15 cellular contexts compared by ENCODE assay signal in the genomic region with DNA sequence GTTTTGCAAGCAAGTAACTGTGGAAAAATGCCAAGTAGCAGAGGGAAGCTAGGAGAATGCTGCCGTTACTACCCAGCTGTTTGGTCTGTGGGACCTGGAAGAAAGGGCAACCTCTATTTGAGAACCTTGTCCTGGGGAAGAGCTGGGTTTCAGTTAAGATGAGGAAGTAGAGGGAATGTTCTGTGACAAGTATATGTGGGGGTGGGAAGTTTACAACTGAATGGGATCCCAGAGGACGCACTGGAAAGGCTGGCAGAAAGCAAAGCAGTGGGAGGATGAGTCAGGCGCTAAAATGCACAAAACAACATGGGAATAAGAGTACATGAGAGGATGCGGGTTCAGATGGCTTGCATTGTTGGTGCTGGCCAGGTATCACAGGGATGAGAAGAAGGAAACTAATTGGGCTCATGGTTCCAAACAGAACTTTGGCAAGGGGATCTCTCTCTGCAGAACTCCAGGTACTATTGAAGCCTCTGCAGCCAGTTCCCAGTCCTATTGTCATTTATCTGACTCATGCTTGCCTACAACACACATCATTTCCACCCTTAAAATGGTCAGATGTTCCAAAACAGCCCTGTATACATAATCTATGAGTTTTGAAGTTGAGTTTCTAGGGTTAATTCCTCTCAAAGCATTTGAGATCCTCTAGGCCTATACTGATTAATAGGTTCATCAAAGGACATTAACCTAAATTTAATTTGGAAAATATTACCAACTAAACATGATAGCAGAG.
DNase-seq lines count a peak whose midpoint lies in the region; ATAC-seq, FAIRE-seq and TF ChIP-seq lines count a peak whose summit lies in the region.
"Had no signal": no experiment of that assay in that cellular context is flagged by ENCODE, and none has a peak within 500 bp of the region (broad histone marks: within the 10 kb centered on the region; RNA-seq: fewer than 3 reads in every experiment).

No MANE protein-coding gene starts in this region.

- WGBS in right lobe of liver (ENCODE audit: insufficient coverage, low coverage, low lambda C conversion rate, missing lambda C conversion rate) = 54% methylated on average over 4 of the region's 4 CpGs
- WGBS in HepG2 (ENCODE audit: low lambda C conversion rate) = 75% methylated on average over 4 of the region's 4 CpGs

- H3K4me3 Mint-ChIP-seq in MCF 10A (ENCODE audit: unreplicated experiment) = no peak overlapping the region

- H4K20me1 ChIP-seq in HepG2 (ENCODE audit: insufficient read depth, low read length) = no peaks in the 10 kb centered on the region

- H3K27me3 Mint-ChIP-seq in MCF 10A (ENCODE audit: insufficient read depth, unreplicated experiment) = no peaks in the 10 kb centered on the region

- no peak for TF ChIP-seq EP300 in HepG2 (IDR thresholded peaks at IDR 0.05; ENCODE audit: low read depth in 2 of 2, low read length in 2 of 2)
- TF ChIP-seq EP300 in HepG2 (CRISPR knock-in tag; IDR thresholded peaks at IDR 0.05; ENCODE audit: borderline replicate concordance) = no peak

- DNase-seq in right lobe of liver (no peak), HepG2 (ENCODE audit: low spot score) (no peak), MCF 10A (ENCODE audit: unreplicated experiment) (peak; percentile 70), left lung (no peak), urothelium cell line (ENCODE audit: low spot score) (peak; percentile 33), NOMO-1 treated with dmso at 0.1 percent for 144 hours (lab: John Stamatoyannopoulos, UW; ENCODE audit: unreplicated experiment) (no peak)
- DNase-seq in stimulated activated naive CD4-positive, alpha-beta T cell treated with Interleukin-2 at 50 U/mL for 16 hours (lab: John Stamatoyannopoulos, UW) = no peak
- DNase-seq: ACHN, DMS79 treated with DMSO at 0.1 percent for 48 hours, NCI-H1092, NCI-H524, SJCRH30 had no signal

- TF ChIP-seq RAD21 in HepG2 (CRISPR knock-in tag; IDR thresholded peaks at IDR 0.05) = no peak

- H3K27me3 ChIP-seq in right lobe of liver (no peaks in the 10 kb centered on the region), HepG2 (ENCODE audit: control insufficient read depth in 1 of 2, insufficient read depth in 2 of 2, low read length in 2 of 2) (no peaks in the 10 kb centered on the region), left lung (no peaks in the 10 kb centered on the region)
- H3K27me3 ChIP-seq: SJCRH30, vagina had no signal

- H3K4me1 Mint-ChIP-seq in MCF 10A (ENCODE audit: insufficient read depth, unreplicated experiment) = peaks cover 19% of the 10 kb centered on the region

- H3K4me3 ChIP-seq in right lobe of liver = no peak overlapping the region
- H3K4me3 ChIP-seq in HepG2 (replicated peaks in 1 of 3; ENCODE audit: insufficient read depth in 1 of 3, low read depth in 2 of 3, low read length in 3 of 3) = no peak overlapping the region
- H3K4me3 ChIP-seq in left lung = no peak overlapping the region
- H3K4me3 ChIP-seq: SJCRH30, vagina had no signal

- CTCF ChIA-PET in HepG2 (lab: Yijun Ruan, JAX; ENCODE audit: low intra/inter-chr PET ratio, low total read pairs) = no interaction called here
- CTCF ChIA-PET in MCF 10A (lab: Yijun Ruan, JAX) = no interaction called here

- H3K9ac ChIP-seq in HepG2 (ENCODE audit: insufficient read depth, low read depth, low read length) = no peak overlapping the region

- no peak overlapping the region for H3K27ac Mint-ChIP-seq in MCF 10A (ENCODE audit: low read depth, unreplicated experiment)

- ATAC-seq in right lobe of liver (peak in 3 of 4 donors; percentile 15 to 44 (median 27)), HepG2 (no peak), left lung (peak; percentile 36), GM21825 (IDR thresholded peaks at IDR 0.05; ENCODE audit: unreplicated experiment) (no peak)

- BruUV-seq in HepG2 (replicated peaks; lab: Mats Ljungman, UMichigan) (no TSS peak), MCF 10A (replicated peaks; lab: Mats Ljungman, UMichigan) (no TSS peak)

- H3K36me3 ChIP-seq in right lobe of liver = no peaks in the 10 kb centered on the region
- no peaks in the 10 kb centered on the region for H3K36me3 ChIP-seq in HepG2 (replicated peaks in 1 of 2; ENCODE audit: control insufficient read depth in 1 of 2, insufficient read depth in 2 of 2, low read length in 2 of 2)
- no peaks in the 10 kb centered on the region for H3K36me3 ChIP-seq in left lung
- H3K36me3 ChIP-seq: SJCRH30, vagina had no signal

- no peak overlapping the region for H3K27ac ChIP-seq in right lobe of liver
- no peak overlapping the region for H3K27ac ChIP-seq in HepG2 (ENCODE audit: extremely low read length, insufficient read depth, low read length)
- no peak overlapping the region for H3K27ac ChIP-seq in left lung
- H3K27ac ChIP-seq: SJCRH30, vagina had no signal

- TF ChIP-seq CTCF in right lobe of liver (IDR thresholded peaks at IDR 0.05) (no peak), HepG2 (CRISPR knock-in tag; IDR thresholded peaks at IDR 0.05) (no peak), MCF 10A (IDR thresholded peaks at IDR 0.05; ENCODE audit: unreplicated experiment) (no peak), left lung (IDR thresholded peaks at IDR 0.05) (no peak)

- no peak for TF ChIP-seq POLR2A in right lobe of liver (IDR thresholded peaks at IDR 0.05)
- no peak for TF ChIP-seq POLR2A in HepG2 (IDR thresholded peaks at IDR 0.05; ENCODE audit: insufficient read depth in 1 of 2, low read depth in 2 of 2, low read length in 2 of 2)

- no peak for FAIRE-seq in HepG2 (lab: Jason Lieb, UNC)
- FAIRE-seq in urothelium cell line (lab: Jason Lieb, UNC) = peak; percentile 9
- FAIRE-seq: endometrium had no signal

- in situ Hi-C loops in HepG2 (cut with HindIII; ENCODE audit: extremely low pct_ligation_motif_present, low pct_unique_long_range_greater_than_20kb) = no loop called here

- H2AFZ ChIP-seq in HepG2 (ENCODE audit: low read length) = no peak overlapping the region

- H3K4me1 ChIP-seq in right lobe of liver (peaks cover 0 to 25% (median 0%) of the 10 kb centered on the region in 4 donors), HepG2 (ENCODE audit: insufficient read depth, low read length) (peaks cover 47% of the 10 kb centered on the region), left lung (peaks cover 14 to 82% of the 10 kb centered on the region in 2 donors)

- H3K9me3 ChIP-seq in right lobe of liver = no peaks in the 10 kb centered on the region
- no peaks in the 10 kb centered on the region for H3K9me3 ChIP-seq in HepG2 (ENCODE audit: low read length)
- H3K9me3 ChIP-seq in left lung = no peaks in the 10 kb centered on the region
- H3K9me3 ChIP-seq: SJCRH30, vagina had no signal

- intact Hi-C loops in right lobe of liver (cut with DNase I) = no loop called here
- intact Hi-C loops in HepG2 (cut with micrococcal nuclease; ENCODE audit: unreplicated experiment) = loop anchor here (5.0 kb wide), 1 partner anchor 144 kb away; no protein-coding TSS in a partner anchor
- intact Hi-C loops in MCF 10A (cut with micrococcal nuclease) = no loop called here
- intact Hi-C loops in left lung (cut with DNase I) = no loop called here

- no peaks in the 10 kb centered on the region for H3K36me3 Mint-ChIP-seq in MCF 10A (ENCODE audit: insufficient read depth, unreplicated experiment)

- POLR2A ChIA-PET in HepG2 (lab: Yijun Ruan, JAX) (no interaction called here), MCF 10A (lab: Yijun Ruan, JAX) (interaction anchor here (0.7 kb wide), 1 partner anchor 1963 kb away, joined by 3 read pairs; no protein-coding TSS in a partner anchor)

- no peaks in the 10 kb centered on the region for H3K9me3 Mint-ChIP-seq in MCF 10A (ENCODE audit: unreplicated experiment)

- H3K79me2 ChIP-seq in HepG2 (ENCODE audit: insufficient read depth, low read length) = no peaks in the 10 kb centered on the region

- no peak overlapping the region for H3K4me2 ChIP-seq in HepG2 (ENCODE audit: low read depth, low read length)

TF ChIP-seq in HepG2, 621 proteins besides CTCF, POLR2A, EP300 and RAD21:
- no peak for TF ChIP-seq SOX13 (IDR thresholded peaks at IDR 0.05)
- no peak for TF ChIP-seq SOX13 (CRISPR knock-in tag; conservative IDR thresholded peaks at IDR 0.05 in 1 of 2, IDR thresholded peaks at IDR 0.05 in 1 of 2)
- TF ChIP-seq ZBTB20 (CRISPR knock-in tag; IDR thresholded peaks at IDR 0.05; ENCODE audit: borderline replicate concordance, low read depth) = no peak
- no peak for TF ChIP-seq ARHGAP35 (CRISPR knock-in tag; IDR thresholded peaks at IDR 0.05; ENCODE audit: borderline replicate concordance)
- TF ChIP-seq, protein P1, sequence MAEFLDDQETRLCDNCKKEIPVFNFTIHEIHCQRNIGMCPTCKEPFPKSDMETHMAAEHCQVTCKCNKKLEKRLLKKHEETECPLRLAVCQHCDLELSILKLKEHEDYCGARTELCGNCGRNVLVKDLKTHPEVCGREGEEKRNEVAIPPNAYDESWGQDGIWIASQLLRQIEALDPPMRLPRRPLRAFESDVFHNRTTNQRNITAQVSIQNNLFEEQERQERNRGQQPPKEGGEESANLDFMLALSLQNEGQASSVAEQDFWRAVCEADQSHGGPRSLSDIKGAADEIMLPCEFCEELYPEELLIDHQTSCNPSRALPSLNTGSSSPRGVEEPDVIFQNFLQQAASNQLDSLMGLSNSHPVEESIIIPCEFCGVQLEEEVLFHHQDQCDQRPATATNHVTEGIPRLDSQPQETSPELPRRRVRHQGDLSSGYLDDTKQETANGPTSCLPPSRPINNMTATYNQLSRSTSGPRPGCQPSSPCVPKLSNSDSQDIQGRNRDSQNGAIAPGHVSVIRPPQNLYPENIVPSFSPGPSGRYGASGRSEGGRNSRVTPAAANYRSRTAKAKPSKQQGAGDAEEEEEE (CRISPR knock-in tag; IDR thresholded peaks at IDR 0.05; ENCODE audit: borderline replicate concordance) = no peak
- no peak for TF ChIP-seq SATB2 (CRISPR knock-in tag; IDR thresholded peaks at IDR 0.05)
TF ChIP-seq in HepG2: peak in this region for 0.

Comparison
In these comparisons a context has a peak if more than half of its experiments do, and no peak if none do; other contexts are left out.
1. ATAC-seq: peak in right lobe of liver (3 of 4) and left lung (single experiment); none in HepG2 (single experiment) and GM21825 (single experiment).
2. DNase-seq: peak in MCF 10A (single experiment) and urothelium cell line (single experiment); none in right lobe of liver (0 of 3), HepG2 (single experiment), left lung (0 of 2), stimulated activated naive CD4-positive, alpha-beta T cell treated with Interleukin-2 at 50 U/mL for 16 hours (single experiment) and NOMO-1 treated with dmso at 0.1 percent for 144 hours (single experiment).